ENCODE assay signal across 17 cellular contexts in the genomic region with DNA sequence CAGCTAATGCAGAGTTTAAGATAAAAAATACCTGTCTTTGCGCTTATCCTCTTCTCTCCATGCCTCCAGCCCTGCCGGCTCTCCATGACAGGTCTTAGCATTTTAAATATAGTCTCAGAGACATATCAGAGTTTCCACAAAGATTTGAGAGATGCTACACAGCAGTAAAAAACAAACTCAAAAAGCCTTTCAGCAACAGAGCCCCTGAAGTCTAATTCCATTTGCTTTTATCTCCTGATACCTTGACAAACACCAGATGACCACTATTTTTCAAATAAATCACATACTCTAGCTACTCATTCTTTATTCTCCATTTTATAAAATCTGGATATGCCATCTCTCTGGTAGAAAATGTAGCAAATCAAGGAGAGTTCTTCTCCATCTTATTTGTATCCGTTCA.
DNase-seq lines count a peak whose midpoint lies in the region; ATAC-seq and TF ChIP-seq lines count a peak whose summit lies in the region.
"Had no signal": no experiment of that assay in that cellular context is flagged by ENCODE, and none has a peak within 500 bp of the region (broad histone marks: within the 10 kb centered on the region; RNA-seq: fewer than 3 reads in every experiment).

No MANE protein-coding gene starts in this region.

- peak; percentile 74 for DNase-seq in SK-N-DZ (ENCODE audit: low spot score)
- no peak for DNase-seq in NCI-H446 (lab: John Stamatoyannopoulos, UW)
- no peak for DNase-seq in HCEC 1CT
- DNase-seq: 8988T; ACHN; Caco-2; Calu3; CD4-positive, alpha-beta T cell; CD8-positive, alpha-beta T cell; DMS79 treated with DMSO at 0.1 percent for 48 hours; GF-D8 had no signal

- H3K4me1 ChIP-seq in KMS-11 (ENCODE audit: low read depth, poor library complexity, severe bottlenecking), result peaks cover 14% of the 10 kb centered on the region
- H3K4me1 ChIP-seq: BLaER1 treated with 17β-estradiol and CSF1 and Interleukin-3, amounts not matched to agents 10 nM and 100 nM; Caco-2 had no signal

- H4K20me1 ChIP-seq in KMS-11 (ENCODE audit: insufficient read depth), result no peaks in the 10 kb centered on the region
- H4K20me1 ChIP-seq: BLaER1 treated with 17β-estradiol and CSF1 and Interleukin-3, amounts not matched to agents 10 nM and 100 nM had no signal

- H3K27me3 ChIP-seq in KMS-11 (ENCODE audit: insufficient read depth, low read depth), result no peaks in the 10 kb centered on the region
- H3K27me3 ChIP-seq: BLaER1 treated with 17β-estradiol and CSF1 and Interleukin-3, amounts not matched to agents 10 nM and 100 nM had no signal

- no peak; the same call in 2 of the 3 replicates for ATAC-seq in SK-N-SH treated with all-trans-retinoic acid at 6 μM for 48 hours
- ATAC-seq in HG03571 (IDR thresholded peaks at IDR 0.05; ENCODE audit: unreplicated experiment), result no peak
- ATAC-seq in GM19452 (IDR thresholded peaks at IDR 0.05; ENCODE audit: unreplicated experiment), result no peak
- ATAC-seq: CD8-positive, alpha-beta T cell had no signal

- TF ChIP-seq CTCF in KMS-11 (conservative IDR thresholded peaks at IDR 0.05; ENCODE audit: low read depth, low read length), result no peak

- H3K9ac ChIP-seq in KMS-11, result no peak overlapping the region
- H3K9ac ChIP-seq: BLaER1 treated with 17β-estradiol and CSF1 and Interleukin-3, amounts not matched to agents 10 nM and 100 nM had no signal

- H3K79me2 ChIP-seq in KMS-11 (ENCODE audit: insufficient read depth, low read depth), result no peaks in the 10 kb centered on the region

- H3K36me3 ChIP-seq in KMS-11 (ENCODE audit: insufficient read depth), result no peaks in the 10 kb centered on the region
- H3K36me3 ChIP-seq: BLaER1 treated with 17β-estradiol and CSF1 and Interleukin-3, amounts not matched to agents 10 nM and 100 nM had no signal

- no peak overlapping the region for H3K4me3 ChIP-seq in KMS-11 (IDR thresholded peaks at IDR 0.05; ENCODE audit: insufficient read depth, low read depth, low read length)
- H3K4me3 ChIP-seq: BLaER1 treated with 17β-estradiol and CSF1 and Interleukin-3, amounts not matched to agents 10 nM and 100 nM had no signal

- no peak overlapping the region for H3K27ac ChIP-seq in KMS-11
- H3K27ac ChIP-seq: BLaER1 treated with 17β-estradiol and CSF1 and Interleukin-3, amounts not matched to agents 10 nM and 100 nM; C4-2B had no signal

- H2AFZ ChIP-seq in KMS-11 (ENCODE audit: low read depth), result no peak overlapping the region

- peak overlapping the region; percentile 41; the same call in 1 of the 2 replicates for H3K4me2 ChIP-seq in KMS-11
- H3K4me2 ChIP-seq: BLaER1 treated with 17β-estradiol and CSF1 and Interleukin-3, amounts not matched to agents 10 nM and 100 nM had no signal

TF ChIP-seq in SK-N-SH treated with all-trans-retinoic acid at 6 μM for 48 hours, 23 proteins besides CTCF, POLR2A, EP300 and RAD21:
- TF ChIP-seq TCF4 (CRISPR knock-in tag; IDR thresholded peaks at IDR 0.05; ENCODE audit: borderline replicate concordance) (peak; percentile 73), ZNF70 (CRISPR knock-in tag; IDR thresholded peaks at IDR 0.05) (no peak), BACH2 (CRISPR knock-in tag; IDR thresholded peaks at IDR 0.05; ENCODE audit: borderline replicate concordance) (no peak), ISL1 (CRISPR knock-in tag; IDR thresholded peaks at IDR 0.05) (peak; percentile 83), SNAI2 (CRISPR knock-in tag; IDR thresholded peaks at IDR 0.05) (0 out of 2 replicates have a peak, but pooled peaks have one; percentile 18), OSR1 (CRISPR knock-in tag; IDR thresholded peaks at IDR 0.05) (no peak)
- TF ChIP-seq, protein P1, sequence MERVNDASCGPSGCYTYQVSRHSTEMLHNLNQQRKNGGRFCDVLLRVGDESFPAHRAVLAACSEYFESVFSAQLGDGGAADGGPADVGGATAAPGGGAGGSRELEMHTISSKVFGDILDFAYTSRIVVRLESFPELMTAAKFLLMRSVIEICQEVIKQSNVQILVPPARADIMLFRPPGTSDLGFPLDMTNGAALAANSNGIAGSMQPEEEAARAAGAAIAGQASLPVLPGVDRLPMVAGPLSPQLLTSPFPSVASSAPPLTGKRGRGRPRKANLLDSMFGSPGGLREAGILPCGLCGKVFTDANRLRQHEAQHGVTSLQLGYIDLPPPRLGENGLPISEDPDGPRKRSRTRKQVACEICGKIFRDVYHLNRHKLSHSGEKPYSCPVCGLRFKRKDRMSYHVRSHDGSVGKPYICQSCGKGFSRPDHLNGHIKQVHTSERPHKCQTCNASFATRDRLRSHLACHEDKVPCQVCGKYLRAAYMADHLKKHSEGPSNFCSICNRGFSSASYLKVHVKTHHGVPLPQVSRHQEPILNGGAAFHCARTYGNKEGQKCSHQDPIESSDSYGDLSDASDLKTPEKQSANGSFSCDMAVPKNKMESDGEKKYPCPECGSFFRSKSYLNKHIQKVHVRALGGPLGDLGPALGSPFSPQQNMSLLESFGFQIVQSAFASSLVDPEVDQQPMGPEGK (CRISPR knock-in tag; IDR thresholded peaks at IDR 0.05; ENCODE audit: borderline replicate concordance), result no peak
- TF ChIP-seq, protein P2, sequence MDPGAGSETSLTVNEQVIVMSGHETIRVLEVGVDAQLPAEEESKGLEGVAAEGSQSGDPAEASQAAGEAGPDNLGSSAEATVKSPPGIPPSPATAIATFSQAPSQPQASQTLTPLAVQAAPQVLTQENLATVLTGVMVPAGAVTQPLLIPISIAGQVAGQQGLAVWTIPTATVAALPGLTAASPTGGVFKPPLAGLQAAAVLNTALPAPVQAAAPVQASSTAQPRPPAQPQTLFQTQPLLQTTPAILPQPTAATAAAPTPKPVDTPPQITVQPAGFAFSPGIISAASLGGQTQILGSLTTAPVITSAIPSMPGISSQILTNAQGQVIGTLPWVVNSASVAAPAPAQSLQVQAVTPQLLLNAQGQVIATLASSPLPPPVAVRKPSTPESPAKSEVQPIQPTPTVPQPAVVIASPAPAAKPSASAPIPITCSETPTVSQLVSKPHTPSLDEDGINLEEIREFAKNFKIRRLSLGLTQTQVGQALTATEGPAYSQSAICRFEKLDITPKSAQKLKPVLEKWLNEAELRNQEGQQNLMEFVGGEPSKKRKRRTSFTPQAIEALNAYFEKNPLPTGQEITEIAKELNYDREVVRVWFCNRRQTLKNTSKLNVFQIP (CRISPR knock-in tag; IDR thresholded peaks at IDR 0.05; ENCODE audit: borderline replicate concordance, low read depth), result no peak
